16 cellular contexts compared by ENCODE assay signal in the genomic region with DNA sequence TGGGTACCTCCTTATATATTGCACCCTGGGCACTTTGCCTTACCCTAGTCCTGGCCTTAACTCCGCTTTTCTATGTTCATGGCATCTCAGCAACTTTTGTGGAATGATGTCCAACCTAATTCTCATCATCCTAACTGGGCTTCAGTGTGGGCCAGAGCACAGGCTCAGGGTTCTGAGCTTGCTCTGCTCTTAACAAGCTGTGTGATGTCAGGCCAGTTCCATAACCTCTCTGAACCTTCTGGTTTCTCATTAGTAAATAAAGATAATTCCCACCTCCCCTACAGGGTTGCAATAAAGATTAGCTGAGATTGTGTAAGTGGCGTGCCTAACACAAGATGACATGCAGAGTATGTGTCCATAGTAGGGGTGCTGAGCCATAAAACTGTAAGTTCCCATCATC. TPM values are rescaled to one million over a fixed set of nuclear protein-coding genes. Genes with fewer than 3 reads are reported as not detected.
DNase-seq lines count a peak whose midpoint lies in the region; TF ChIP-seq lines count a peak whose summit lies in the region.
"Had no signal": no experiment of that assay in that cellular context is flagged by ENCODE, and none has a peak within 500 bp of the region (broad histone marks: within the 10 kb centered on the region; RNA-seq: fewer than 3 reads in every experiment).

No MANE protein-coding gene starts in this region.

- H3K36me3 ChIP-seq in duodenal mucosa (ENCODE audit: control insufficient read depth in 1 of 2, insufficient read depth in 2 of 2, low read length in 2 of 2) (peaks cover 22 to 48% of the 10 kb centered on the region in 2 donors), transverse colon (no peaks in the 10 kb centered on the region), sigmoid colon (no peaks in the 10 kb centered on the region)

- intact Hi-C loops in transverse colon (cut with DNase I; ENCODE audit: low total_unique reads) (no loop called here), sigmoid colon (cut with DNase I) (loop anchor here (2.0 to 5.0 kb wide), 2 partner anchors 57 to 78 kb away; no protein-coding TSS in a partner anchor)

- peaks cover 86% of the 10 kb centered on the region for H3K4me1 Mint-ChIP-seq in activated naive CD4-positive, alpha-beta T cell treated with anti-CD3 and anti-CD28 coated beads, Interleukin-2, amount 50 U/mL, for 24 hours

- H3K9me3 Mint-ChIP-seq in activated naive CD4-positive, alpha-beta T cell treated with anti-CD3 and anti-CD28 coated beads, Interleukin-2, amount 50 U/mL, for 24 hours = no peaks in the 10 kb centered on the region

- in situ Hi-C loops in transverse colon (cut with MboI; ENCODE audit: low pct_ligation_motif_present in 1 of 4, low pct_unique_long_range_greater_than_20kb in 1 of 4, low sequenced_read_pairs in 3 of 4) = no loop called here

- peak overlapping the region; percentile 68 for H3K4me3 Mint-ChIP-seq in activated naive CD4-positive, alpha-beta T cell treated with anti-CD3 and anti-CD28 coated beads, Interleukin-2, amount 50 U/mL, for 24 hours

- H3K27me3 Mint-ChIP-seq in activated naive CD4-positive, alpha-beta T cell treated with anti-CD3 and anti-CD28 coated beads, Interleukin-2, amount 50 U/mL, for 24 hours = no peaks in the 10 kb centered on the region

- WGBS in transverse colon (ENCODE audit: low coverage in 1 of 2), 2 donors = 67 to 76% methylated on average over 1 to 2 of the region's 2 CpGs
- 53 to 78% methylated on average over 2 of the region's 2 CpGs for WGBS in sigmoid colon, 2 donors

- TF ChIP-seq CTCF in transverse colon (IDR thresholded peaks at IDR 0.05) = no peak
- no peak for TF ChIP-seq CTCF in sigmoid colon (IDR thresholded peaks at IDR 0.05)

- H3K4me3 ChIP-seq in duodenal mucosa (ENCODE audit: low read depth in 1 of 2, low read length in 2 of 2) = peak overlapping the region; percentile 12 to 15
- H3K4me3 ChIP-seq in transverse colon = no peak overlapping the region
- H3K4me3 ChIP-seq in sigmoid colon = no peak overlapping the region

- H3K36me3 Mint-ChIP-seq in activated naive CD4-positive, alpha-beta T cell treated with anti-CD3 and anti-CD28 coated beads, Interleukin-2, amount 50 U/mL, for 24 hours = no peaks in the 10 kb centered on the region

- H3K27me3 ChIP-seq in duodenal mucosa (ENCODE audit: control insufficient read depth in 1 of 2, insufficient read depth in 2 of 2, low read length in 2 of 2) (no peaks in the 10 kb centered on the region), transverse colon (no peaks in the 10 kb centered on the region), sigmoid colon (no peaks in the 10 kb centered on the region)

- no peaks in the 10 kb centered on the region for H3K9me3 ChIP-seq in duodenal mucosa (ENCODE audit: control insufficient read depth in 1 of 2, low read length in 2 of 2)
- no peaks in the 10 kb centered on the region for H3K9me3 ChIP-seq in transverse colon
- no peaks in the 10 kb centered on the region for H3K9me3 ChIP-seq in sigmoid colon

- no peak overlapping the region for H3K9ac ChIP-seq in duodenal mucosa (ENCODE audit: low read depth in 1 of 2, low read length in 2 of 2)
- H3K9ac ChIP-seq: parathyroid adenoma had no signal

- H3K27ac Mint-ChIP-seq in activated naive CD4-positive, alpha-beta T cell treated with anti-CD3 and anti-CD28 coated beads, Interleukin-2, amount 50 U/mL, for 24 hours = no peak overlapping the region

- H3K4me1 ChIP-seq in duodenal mucosa (ENCODE audit: control insufficient read depth in 1 of 2, insufficient read depth in 2 of 2, low read length in 2 of 2) = peaks cover 20 to 26% of the 10 kb centered on the region in 2 donors
- H3K4me1 ChIP-seq in transverse colon = peaks cover 9 to 45% (median 24%) of the 10 kb centered on the region in 4 donors
- peaks cover 0 to 18% (median 14%) of the 10 kb centered on the region in 4 donors for H3K4me1 ChIP-seq in sigmoid colon
- H3K4me1 ChIP-seq: parathyroid adenoma had no signal

- H3K27ac ChIP-seq in duodenal mucosa (ENCODE audit: low read depth, low read length) (peak overlapping the region; percentile 51), transverse colon (peak overlapping the region; percentile 82 to 88 (median 84)), sigmoid colon (no peak overlapping the region)
- H3K27ac ChIP-seq: parathyroid adenoma had no signal

- TF ChIP-seq POLR2A in transverse colon (IDR thresholded peaks at IDR 0.05) (no peak), sigmoid colon (IDR thresholded peaks at IDR 0.05) (no peak)

- no peak for TF ChIP-seq EP300 in transverse colon (IDR thresholded peaks at IDR 0.05; ENCODE audit: low read depth)
- no peak for TF ChIP-seq EP300 in sigmoid colon (IDR thresholded peaks at IDR 0.05)

- no peak for DNase-seq in activated naive CD4-positive, alpha-beta T cell (lab: John Stamatoyannopoulos, UW)
- peak; percentile 70 to 83 for DNase-seq in NOMO-1 (lab: John Stamatoyannopoulos, UW; ENCODE audit: unreplicated experiment in 2 of 2)
- no peak for DNase-seq in transverse colon
- no peak for DNase-seq in sigmoid colon
- no peak for DNase-seq in NCI-H2171 treated with DMSO at 0.1 percent for 48 hours (lab: John Stamatoyannopoulos, UW)
- DNase-seq in NCI-H187 treated with DMSO at 0.1 percent for 48 hours (lab: John Stamatoyannopoulos, UW) = no peak
- DNase-seq: activated CD8-positive, alpha-beta memory T cell treated with anti-CD3 and anti-CD28 coated beads for 24 hours; DMS53; kidney; NCI-H187; NCI-H510A; stimulated activated CD4-positive, alpha-beta T cell treated with anti-CD3 and anti-CD28 coated beads, Interleukin-12 subunit alpha, Interleukin-12 subunit beta, amount 100 ng/mL, for 4 hours; T1000 had no signal

RNA-seq across cellular contexts. Expression of a gene that starts 36.4 kb away (rescaled TPM):
- total RNA-seq in transverse colon (10 to 100 TPM; 41.6 to 64.6 (median 53.4) TPM), sigmoid colon (1 to 10 TPM in 1 of 4 donors, under 1 TPM in 3; 0.71 to 1.2 (median 0.82) TPM)
- polyA plus RNA-seq in sigmoid colon = 10 to 100 TPM in 1 of 3 donors, 1 to 10 TPM in 2; 7.2 to 35.2 (median 9.0) TPM

Comparison
In these comparisons a context has a peak if more than half of its experiments do, and no peak if none do; other contexts are left out.
1. DNase-seq: peak in NOMO-1 (2 of 2); none in activated naive CD4-positive, alpha-beta T cell (0 of 4), transverse colon (single experiment), sigmoid colon (single experiment), NCI-H2171 treated with DMSO at 0.1 percent for 48 hours (single experiment) and NCI-H187 treated with DMSO at 0.1 percent for 48 hours (single experiment).
2. H3K27ac ChIP-seq: peak in duodenal mucosa (single experiment) and transverse colon (4 of 4); none in sigmoid colon (0 of 4).
3. H3K4me3 ChIP-seq: peak in duodenal mucosa (2 of 2); none in transverse colon (0 of 4) and sigmoid colon (0 of 4).
4. RNA of a gene that starts 36.4 kb away (total RNA-seq): 41.6 to 64.6 TPM in transverse colon; 0.71 to 1.2 TPM in sigmoid colon; every median in the first group is over 10 times any median in the second.